In genomic region chr12:26123482-26123980, GRCh38 we compare ENCODE assay signal across 9 cellular contexts. TPM values are rescaled to one million over a fixed set of nuclear protein-coding genes. Genes with fewer than 3 reads are reported as not detected.
DNase-seq lines count a peak whose midpoint lies in the region; ATAC-seq and TF ChIP-seq lines count a peak whose summit lies in the region.
"Had no signal": no experiment of that assay in that cellular context is flagged by ENCODE, and none has a peak within 500 bp of the region (broad histone marks: within the 10 kb centered on the region; RNA-seq: fewer than 3 reads in every experiment).

No MANE protein-coding gene starts in this region.

- ATAC-seq in GM18519 (IDR thresholded peaks at IDR 0.05; ENCODE audit: low FRiP score, unreplicated experiment) (no peak), GM18517 (IDR thresholded peaks at IDR 0.05; ENCODE audit: unreplicated experiment) (no peak), HG02870 (IDR thresholded peaks at IDR 0.05; ENCODE audit: unreplicated experiment) (no peak)

- H3K4me1 ChIP-seq in adrenal gland (replicated peaks in 1 of 2) (peaks cover 8 to 28% of the 10 kb centered on the region in 2 donors), suprapubic skin (peaks cover 60% of the 10 kb centered on the region)

- H3K9me3 Mint-ChIP-seq in T-helper 2 cell treated with Interferon-gamma antibody and Interleukin-4, amounts not matched to agents 5 μg/mL and 100 μg/mL, for 36 hours = no peaks in the 10 kb centered on the region

- TF ChIP-seq EP300 in suprapubic skin (IDR thresholded peaks at IDR 0.05) = no peak

- H3K36me3 ChIP-seq in adrenal gland (replicated peaks in 1 of 2) = no peaks in the 10 kb centered on the region
- H3K36me3 ChIP-seq in kidney epithelial cell (ENCODE audit: control insufficient read depth, insufficient read depth, low read length) = no peaks in the 10 kb centered on the region
- no peaks in the 10 kb centered on the region for H3K36me3 ChIP-seq in suprapubic skin

- peak overlapping the region; percentile 83 for H3K4me3 Mint-ChIP-seq in T-helper 2 cell treated with Interferon-gamma antibody and Interleukin-4, amounts not matched to agents 5 μg/mL and 100 μg/mL, for 36 hours

- WGBS in adrenal gland, 4 donors = 13 to 18% (median 15%) methylated on average over 8 of the region's 8 CpGs
- WGBS in suprapubic skin = 14% methylated on average over 8 of the region's 8 CpGs

- TF ChIP-seq CTCF in adrenal gland (IDR thresholded peaks at IDR 0.05) = no peak
- no peak for TF ChIP-seq CTCF in kidney epithelial cell (IDR thresholded peaks at IDR 0.05; ENCODE audit: insufficient read depth, low read length, poor library complexity, severe bottlenecking)
- no peak for TF ChIP-seq CTCF in suprapubic skin (IDR thresholded peaks at IDR 0.05)

- no peak for DNase-seq in T-helper 2 cell treated with Interferon-gamma antibody and Interleukin-4, amounts not matched to agents 5 μg/mL and 100 μg/mL, for 36 hours (ENCODE audit: low spot score)
- DNase-seq in T-helper 2 cell = no peak
- no peak for DNase-seq in adrenal gland
- no peak for DNase-seq in kidney epithelial cell (ENCODE audit: low read depth)
- DNase-seq in suprapubic skin (ENCODE audit: low spot score in 2 of 2) = no peak

- peaks cover 22% of the 10 kb centered on the region for H3K4me1 Mint-ChIP-seq in T-helper 2 cell treated with Interferon-gamma antibody and Interleukin-4, amounts not matched to agents 5 μg/mL and 100 μg/mL, for 36 hours (ENCODE audit: low read depth)

- H3K27me3 ChIP-seq in adrenal gland = no peaks in the 10 kb centered on the region
- H3K27me3 ChIP-seq in kidney epithelial cell (ENCODE audit: control insufficient read depth, insufficient read depth, low read length) = no peaks in the 10 kb centered on the region
- H3K27me3 ChIP-seq in suprapubic skin = no peaks in the 10 kb centered on the region

- intact Hi-C loops in adrenal gland (cut with DNase I) = loop anchor here in 1 of 2 donors (10.0 kb wide), 1 partner anchor 151 kb away; no protein-coding TSS in a partner anchor

- peaks cover 83% of the 10 kb centered on the region for H3K27me3 Mint-ChIP-seq in T-helper 2 cell treated with Interferon-gamma antibody and Interleukin-4, amounts not matched to agents 5 μg/mL and 100 μg/mL, for 36 hours (ENCODE audit: low read depth)

- H3K9me3 ChIP-seq in adrenal gland (replicated peaks in 1 of 3) (no peaks in the 10 kb centered on the region), suprapubic skin (no peaks in the 10 kb centered on the region)

- H3K27ac Mint-ChIP-seq in T-helper 2 cell treated with Interferon-gamma antibody and Interleukin-4, amounts not matched to agents 5 μg/mL and 100 μg/mL, for 36 hours = no peak overlapping the region

- H3K4me3 ChIP-seq in adrenal gland (peak overlapping the region in 3 of 4 donors; percentile 6 to 74 (median 50)), kidney epithelial cell (ENCODE audit: low read depth, low read length) (peak overlapping the region; percentile 53), suprapubic skin (peak overlapping the region; percentile 75)

- H3K27ac ChIP-seq in adrenal gland (peak overlapping the region; percentile 37 to 99 (median 94)), suprapubic skin (peak overlapping the region; percentile 87)

- TF ChIP-seq POLR2A in adrenal gland (IDR thresholded peaks at IDR 0.05) = no peak
- no peak for TF ChIP-seq POLR2A in suprapubic skin (IDR thresholded peaks at IDR 0.05)

- H3K36me3 Mint-ChIP-seq in T-helper 2 cell treated with Interferon-gamma antibody and Interleukin-4, amounts not matched to agents 5 μg/mL and 100 μg/mL, for 36 hours (ENCODE audit: low read depth) = no peaks in the 10 kb centered on the region

RNA-seq across cellular contexts. Expression of gene BHLHE41, which starts 1.3 kb away (rescaled TPM):
- total RNA-seq in adrenal gland (10 to 100 TPM in 7 of 8 donors, 1 to 10 TPM in 1; 9.9 to 62.9 (median 24.3) TPM), kidney epithelial cell (1.6 and 9.0 TPM in 2 replicates), suprapubic skin (1 to 10 TPM; 2.5 to 7.2 (median 5.6) TPM)
- polyA plus RNA-seq in adrenal gland = 10 to 100 TPM; 14.1 to 35.1 (median 15.4) TPM
- total RNA-seq: activated CD8-positive, alpha-beta memory T cell treated with anti-CD3 and anti-CD28 coated beads for 36 hours had no signal
